In the genomic region with DNA sequence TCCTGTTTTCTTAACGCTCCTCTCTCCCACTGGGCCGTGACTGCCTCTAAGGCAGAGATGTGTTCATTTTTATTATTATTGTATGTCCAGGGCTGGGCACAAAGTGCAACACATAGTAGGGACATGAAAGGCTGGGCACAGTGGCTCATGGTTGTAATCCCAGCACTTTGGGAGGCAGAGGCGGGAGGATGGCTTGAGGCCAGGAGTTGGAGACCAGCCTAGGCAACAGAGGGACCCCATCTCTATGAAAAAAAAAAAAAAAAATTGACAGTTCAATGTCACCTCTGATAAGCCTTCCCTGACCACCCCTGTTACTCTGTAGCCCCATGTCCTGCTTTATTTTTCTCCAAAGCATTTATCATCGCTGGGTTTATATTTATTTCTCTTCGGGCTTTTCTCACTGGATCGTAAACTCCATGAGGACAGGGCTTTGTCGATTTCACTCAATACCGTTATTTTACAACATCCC, we compare ENCODE assay signal across 8 cellular contexts. TPM values are rescaled to one million over a fixed set of nuclear protein-coding genes. Genes with fewer than 3 reads are reported as not detected.
DNase-seq lines count a peak whose midpoint lies in the region; ATAC-seq and TF ChIP-seq lines count a peak whose summit lies in the region.

No MANE protein-coding gene starts in this region.

- H2BK15ac ChIP-seq in IMR-90 (ENCODE audit: low read depth, low read length) = peak overlapping the region; percentile 53; the same call in 2 of the 3 replicates

- H3K4me3 Mint-ChIP-seq in activated CD8-positive, alpha-beta T cell treated with anti-CD3 and anti-CD28 coated beads for 36 hours = peak overlapping the region; percentile 100
- peak overlapping the region; percentile 97 to 99 (median 97) for H3K4me3 Mint-ChIP-seq in immature natural killer cell
- H3K4me3 Mint-ChIP-seq in stimulated activated memory B cell treated with anti-CD40 and anti-IgM and Interleukin-4, amounts not matched to agents 10 μg/mL and 1 μg/mL and 100 μg/mL, for 72 hours = peak overlapping the region; percentile 92

- peaks cover 4% of the 10 kb centered on the region for H3K9me1 ChIP-seq in IMR-90 (ENCODE audit: insufficient read depth, low read length)

- peak overlapping the region; percentile 34 for H3K4ac ChIP-seq in IMR-90 (ENCODE audit: low read depth, low read length)

- H3K27me3 ChIP-seq in IMR-90 (ENCODE audit: control insufficient read depth, insufficient read depth, low read length) = no peaks in the 10 kb centered on the region

- H3K27ac ChIP-seq in IMR-90 (ENCODE audit: insufficient read depth, low read length) = peak overlapping the region; percentile 11

- peaks cover 39% of the 10 kb centered on the region for H3K36me3 Mint-ChIP-seq in activated CD8-positive, alpha-beta T cell treated with anti-CD3 and anti-CD28 coated beads for 36 hours (ENCODE audit: low read depth)
- H3K36me3 Mint-ChIP-seq in immature natural killer cell = peaks cover 0 to 4% (median 0%) of the 10 kb centered on the region in 3 donors
- H3K36me3 Mint-ChIP-seq in stimulated activated memory B cell treated with anti-CD40 and anti-IgM and Interleukin-4, amounts not matched to agents 10 μg/mL and 1 μg/mL and 100 μg/mL, for 72 hours = peaks cover 24% of the 10 kb centered on the region

- peaks cover 2% of the 10 kb centered on the region for H3K27me3 Mint-ChIP-seq in activated CD8-positive, alpha-beta T cell treated with anti-CD3 and anti-CD28 coated beads for 36 hours
- peaks cover 12 to 15% (median 13%) of the 10 kb centered on the region in 3 donors for H3K27me3 Mint-ChIP-seq in immature natural killer cell (ENCODE audit: low read depth in 3 of 3)
- no peaks in the 10 kb centered on the region for H3K27me3 Mint-ChIP-seq in stimulated activated memory B cell treated with anti-CD40 and anti-IgM and Interleukin-4, amounts not matched to agents 10 μg/mL and 1 μg/mL and 100 μg/mL, for 72 hours

- peak overlapping the region; percentile 51; the same call in 1 of the 2 replicates for H2BK20ac ChIP-seq in IMR-90 (ENCODE audit: low read depth, low read length)

- CTCF ChIA-PET in IMR-90 (lab: Yijun Ruan, JAX) = no interaction called here
- CTCF ChIA-PET in activated CD8-positive, alpha-beta T cell treated with anti-CD3 and anti-CD28 coated beads for 36 hours (lab: Charles Lee) = interaction anchor here (0.9 to 5.0 kb wide), 6 partner anchors 15 to 117 kb away, joined by 3 to 42 read pairs (median 6); no protein-coding TSS in a partner anchor

- peaks cover 38% of the 10 kb centered on the region for H4K20me1 ChIP-seq in IMR-90 (ENCODE audit: insufficient read depth, low read length)

- peaks cover 6% of the 10 kb centered on the region for H3K9me3 Mint-ChIP-seq in activated CD8-positive, alpha-beta T cell treated with anti-CD3 and anti-CD28 coated beads for 36 hours
- peaks cover 0 to 1% (median 0%) of the 10 kb centered on the region in 6 donors for H3K9me3 Mint-ChIP-seq in immature natural killer cell
- no peaks in the 10 kb centered on the region for H3K9me3 Mint-ChIP-seq in stimulated activated memory B cell treated with anti-CD40 and anti-IgM and Interleukin-4, amounts not matched to agents 10 μg/mL and 1 μg/mL and 100 μg/mL, for 72 hours

- no peak for TF ChIP-seq RAD21 in IMR-90 (IDR thresholded peaks at IDR 0.05; ENCODE audit: low read length)

- no peak for DNase-seq in IMR-90
- no peak for DNase-seq in activated CD8-positive, alpha-beta T cell treated with anti-CD3 and anti-CD28 coated beads for 36 hours
- DNase-seq in immature natural killer cell = no peak
- no peak for DNase-seq in NCI-H510A treated with DMSO at 0.1 percent for 48 hours (lab: John Stamatoyannopoulos, UW)
- no peak for DNase-seq in stimulated activated CD4-positive, alpha-beta T cell treated with anti-CD3 and anti-CD28 coated beads, Interleukin-2, amount 100 ng/mL, for 24 hours
- no peak for DNase-seq in NOMO-1 treated with dmso at 0.1 percent for 144 hours (lab: John Stamatoyannopoulos, UW; ENCODE audit: unreplicated experiment)

- no peak for TF ChIP-seq CTCF in IMR-90 (conservative IDR thresholded peaks at IDR 0.05; ENCODE audit: low read depth, low read length)
- TF ChIP-seq CTCF in activated CD8-positive, alpha-beta T cell treated with anti-CD3 and anti-CD28 coated beads for 36 hours (IDR thresholded peaks at IDR 0.05) = no peak

- H3K9ac ChIP-seq in IMR-90 (ENCODE audit: low read depth, low read length) = no peak overlapping the region

- ATAC-seq in IMR-90 (ENCODE audit: low read depth) (no peak), GM18519 (IDR thresholded peaks at IDR 0.05; ENCODE audit: low FRiP score, unreplicated experiment) (no peak)
- ATAC-seq in activated CD8-positive, alpha-beta T cell treated with anti-CD3 and anti-CD28 coated beads for 36 hours = no peak
- no peak for ATAC-seq in stimulated activated memory B cell treated with anti-CD40 and anti-IgM and Interleukin-4, amounts not matched to agents 10 μg/mL and 1 μg/mL and 100 μg/mL, for 72 hours

- H3K56ac ChIP-seq in IMR-90 (ENCODE audit: extremely low read depth, insufficient read depth, low read length) = no peak overlapping the region

- POLR2A ChIA-PET in IMR-90 (lab: Charles Lee; ENCODE audit: unreplicated experiment) = no interaction called here
- POLR2A ChIA-PET in activated CD8-positive, alpha-beta T cell treated with anti-CD3 and anti-CD28 coated beads for 36 hours (lab: Charles Lee) = interaction anchor here (0.9 to 2.8 kb wide), 3 partner anchors 10 to 19 kb away, joined by 3 to 22 read pairs (median 8); a partner anchor contains a TSS

- H3K27ac Mint-ChIP-seq in activated CD8-positive, alpha-beta T cell treated with anti-CD3 and anti-CD28 coated beads for 36 hours = peak overlapping the region; percentile 100
- peak overlapping the region; percentile 88 to 98 (median 94) for H3K27ac Mint-ChIP-seq in immature natural killer cell
- H3K27ac Mint-ChIP-seq in stimulated activated memory B cell treated with anti-CD40 and anti-IgM and Interleukin-4, amounts not matched to agents 10 μg/mL and 1 μg/mL and 100 μg/mL, for 72 hours = peak overlapping the region; percentile 91

- H2AK9ac ChIP-seq in IMR-90 (replicated peaks; ENCODE audit: low read depth, low read length, poor library complexity) = peak overlapping the region; percentile 100

- in situ Hi-C loops in IMR-90 (cut with MboI; ENCODE audit: low sequenced_read_pairs) = no loop called here

- peak overlapping the region; percentile 92 for H2AK5ac ChIP-seq in IMR-90 (ENCODE audit: low read depth, low read length)

- dilution Hi-C loops in IMR-90 (cut with HindIII; ENCODE audit: low sequenced_read_pairs, unreplicated experiment) = no loop called here

- peaks cover 12% of the 10 kb centered on the region for H3K4me1 ChIP-seq in IMR-90 (ENCODE audit: control insufficient read depth, insufficient read depth, low read length)

- intact Hi-C loops in IMR-90 (cut with micrococcal nuclease) = loop anchor here (5.0 kb wide), 1 partner anchor 112 kb away; no protein-coding TSS in a partner anchor
- intact Hi-C loops in activated CD8-positive, alpha-beta T cell treated with anti-CD3 and anti-CD28 coated beads for 36 hours (cut with micrococcal nuclease) = no loop called here

- H3K9me3 ChIP-seq in IMR-90 (ENCODE audit: control insufficient read depth, insufficient read depth, low read length) = no peaks in the 10 kb centered on the region

- H2BK120ac ChIP-seq in IMR-90 (ENCODE audit: low read depth, low read length) = peak overlapping the region; percentile 58

- H3K36me3 ChIP-seq in IMR-90 (ENCODE audit: control insufficient read depth, insufficient read depth, low read length) = peaks cover 1% of the 10 kb centered on the region; the same call in 1 of the 2 replicates

- peak overlapping the region; percentile 2; the same call in 1 of the 2 replicates for H3K4me3 ChIP-seq in IMR-90 (ENCODE audit: insufficient read depth, low read depth, low read length)

- WGBS in IMR-90 (ENCODE audit: extremely low coverage in 2 of 2, insufficient read length in 1 of 2), 2 experiments = no CpG with 5 or more reads among the region's 8 CpGs

- peak overlapping the region; percentile 60; the same call in 1 of the 2 replicates for H3K14ac ChIP-seq in IMR-90 (replicated peaks; ENCODE audit: low read depth, low read length)

- H4K91ac ChIP-seq in IMR-90 (ENCODE audit: insufficient read depth, low read depth, low read length) = peak overlapping the region; percentile 79

- peak overlapping the region; percentile 16; the same call in 1 of the 2 replicates for H3K4me2 ChIP-seq in IMR-90 (ENCODE audit: low read depth, low read length)

- H3K79me1 ChIP-seq in IMR-90 (ENCODE audit: low read depth in 1 of 2, low read length in 2 of 2) = peaks cover 0 to 27% of the 10 kb centered on the region in 2 experiments; a peak in 2 of 4 replicates

- peak overlapping the region; percentile 14; the same call in 1 of the 2 replicates for H3K18ac ChIP-seq in IMR-90 (ENCODE audit: low read depth, low read length)

- peak overlapping the region; percentile 58 for H4K5ac ChIP-seq in IMR-90 (ENCODE audit: low read depth, low read length)

- BruUV-seq in IMR-90 (replicated peaks; lab: Mats Ljungman, UMichigan) = no TSS peak

- no peak overlapping the region for H3K23ac ChIP-seq in IMR-90 (ENCODE audit: low read depth, low read length)

- peaks cover 34% of the 10 kb centered on the region for H3K4me1 Mint-ChIP-seq in activated CD8-positive, alpha-beta T cell treated with anti-CD3 and anti-CD28 coated beads for 36 hours (ENCODE audit: low read depth)
- peaks cover 33 to 42% of the 10 kb centered on the region in 2 donors for H3K4me1 Mint-ChIP-seq in immature natural killer cell
- peaks cover 49% of the 10 kb centered on the region for H3K4me1 Mint-ChIP-seq in stimulated activated memory B cell treated with anti-CD40 and anti-IgM and Interleukin-4, amounts not matched to agents 10 μg/mL and 1 μg/mL and 100 μg/mL, for 72 hours

- peak overlapping the region; percentile 74 for H2BK5ac ChIP-seq in IMR-90 (ENCODE audit: low read depth, low read length, poor library complexity, severe bottlenecking)

- TF ChIP-seq POLR2A in IMR-90 (IDR thresholded peaks at IDR 0.05; ENCODE audit: low read depth, low read length) = no peak

- peak overlapping the region; percentile 54 to 98 for H4K8ac ChIP-seq in IMR-90 (ENCODE audit: low read depth in 2 of 2, low read length in 2 of 2)

- peak overlapping the region; percentile 97 for H2AFZ ChIP-seq in IMR-90 (replicated peaks; ENCODE audit: low read length, poor library complexity)

RNA-seq across cellular contexts. Expression of a gene that starts 0.5 kb away (rescaled TPM):
- total RNA-seq in IMR-90 (2012; rRNA removed) = 184 and 192 TPM in 2 replicates
- 137 and 165 TPM in 2 replicates for polyA plus RNA-seq in IMR-90 (2012; rRNA removed)
- 96.8 and 106 TPM in 2 replicates for polyA plus RNA-seq in IMR-90 (2012; cell fraction: cytosol; rRNA removed)
- 45.0 and 63.3 TPM in 2 replicates for polyA plus RNA-seq in IMR-90 (2012; cell fraction: nucleus; rRNA removed; ENCODE audit: low replicate concordance)
- total RNA-seq in activated CD8-positive, alpha-beta T cell treated with anti-CD3 and anti-CD28 coated beads for 36 hours = 100 to 1,000 TPM; 125 to 127 TPM
- 100 to 1,000 TPM; 111 to 159 (median 119) TPM for polyA plus RNA-seq in immature natural killer cell

RNA-seq across cellular contexts. Expression of a gene that starts 16.6 kb away (rescaled TPM):
- total RNA-seq in IMR-90 (2012; rRNA removed) = 3.9 and 5.3 TPM in 2 replicates
- 8.9 and 9.3 TPM in 2 replicates for polyA plus RNA-seq in IMR-90 (2012; rRNA removed)
- 5.1 and 5.9 TPM in 2 replicates for polyA plus RNA-seq in IMR-90 (2012; cell fraction: cytosol; rRNA removed)
- polyA plus RNA-seq in IMR-90 (2012; cell fraction: nucleus; rRNA removed; ENCODE audit: low replicate concordance) = 8.7 and 14.9 TPM in 2 replicates
- 10 to 100 TPM; 68.5 to 70.2 TPM for total RNA-seq in activated CD8-positive, alpha-beta T cell treated with anti-CD3 and anti-CD28 coated beads for 36 hours
- polyA plus RNA-seq in immature natural killer cell = 1 to 10 TPM in 2 of 3 donors, under 1 TPM in 1; 0.04 to 2.3 (median 1.1) TPM

Comparison
In these comparisons a context has a peak if more than half of its experiments do, and no peak if none do; other contexts are left out.
1. RNA of a gene that starts 16.6 kb away (total RNA-seq): 68.5 to 70.2 TPM in activated CD8-positive, alpha-beta T cell treated with anti-CD3 and anti-CD28 coated beads for 36 hours; 3.9 to 5.3 TPM in IMR-90; every median in the first group is over 10 times any median in the second.
2. Peak in every context shown above with its lines, with median percentiles within 50 percentile points of each other: H3K27ac Mint-ChIP-seq and H3K4me3 Mint-ChIP-seq.